ENCODE assay signal across 10 cellular contexts in the genomic region with DNA sequence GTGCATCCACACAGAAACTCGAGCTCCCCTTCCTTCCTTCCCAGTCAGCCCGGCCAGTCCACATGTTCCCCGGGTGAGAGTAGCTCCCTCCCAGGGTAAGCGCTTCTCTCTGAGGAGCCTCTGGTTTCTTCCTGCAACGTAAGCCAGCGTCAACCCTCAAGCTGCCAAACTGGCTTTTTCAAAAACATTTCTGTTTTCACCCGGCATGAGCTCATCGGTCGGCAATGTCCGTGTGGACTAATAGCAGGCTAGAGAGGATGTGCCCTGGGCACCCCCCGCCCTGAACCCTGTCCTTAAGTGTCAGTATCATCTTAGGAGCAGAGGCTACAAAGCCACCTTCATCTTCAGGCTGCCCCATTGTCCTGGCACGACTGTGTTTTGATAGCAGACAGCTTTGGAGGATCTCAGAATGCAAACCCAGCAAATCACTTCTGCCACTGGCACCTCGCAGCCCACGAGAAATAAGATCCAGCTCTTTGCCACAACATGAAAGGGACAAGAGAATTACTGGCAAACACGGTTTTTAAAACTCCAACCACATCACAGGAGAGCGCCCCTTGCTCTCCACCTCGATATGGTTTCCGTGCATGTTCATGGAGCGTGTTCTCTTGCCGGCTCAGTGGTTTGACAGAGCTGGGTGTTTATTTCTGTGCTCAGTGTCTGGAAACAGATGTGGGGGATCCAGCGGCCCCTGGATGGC. TPM values are rescaled to one million over a fixed set of nuclear protein-coding genes. Genes with fewer than 3 reads are reported as not detected.
DNase-seq lines count a peak whose midpoint lies in the region; ATAC-seq, FAIRE-seq and TF ChIP-seq lines count a peak whose summit lies in the region.
"Had no signal": no experiment of that assay in that cellular context is flagged by ENCODE, and none has a peak within 500 bp of the region (broad histone marks: within the 10 kb centered on the region; RNA-seq: fewer than 3 reads in every experiment).

No MANE protein-coding gene starts in this region.

- no peak for TF ChIP-seq EP300 in esophagus muscularis mucosa (IDR thresholded peaks at IDR 0.05)

- H3K9me3 ChIP-seq in Loucy (ENCODE audit: insufficient read depth, low read depth, low read length) (no peaks in the 10 kb centered on the region), esophagus muscularis mucosa (no peaks in the 10 kb centered on the region)

- H4K20me1 ChIP-seq in Loucy (ENCODE audit: insufficient read depth, low read length, poor library complexity, severe bottlenecking): no peaks in the 10 kb centered on the region

- no peak overlapping the region for H3K9ac ChIP-seq in Loucy (ENCODE audit: low read depth, low read length, poor library complexity, severe bottlenecking)

- intact Hi-C loops in esophagus muscularis mucosa (cut with DNase I): no loop called here

- TF ChIP-seq CTCF in Loucy (conservative IDR thresholded peaks at IDR 0.05; ENCODE audit: low read length) (no peak), esophagus muscularis mucosa (IDR thresholded peaks at IDR 0.05) (no peak)

- peak overlapping the region; percentile 10 for H3K4me3 ChIP-seq in Loucy (ENCODE audit: low read length, poor library complexity, severe bottlenecking)
- H3K4me3 ChIP-seq in esophagus muscularis mucosa: peak overlapping the region in 1 of 4 donors; percentile 3

- H3K36me3 ChIP-seq in Loucy (ENCODE audit: insufficient read depth, low read length) (no peaks in the 10 kb centered on the region), esophagus muscularis mucosa (peaks cover 0 to 8% (median 0%) of the 10 kb centered on the region in 4 donors)

- H3K9me2 ChIP-seq in Loucy (replicated peaks; ENCODE audit: low read depth, low read length): no peaks in the 10 kb centered on the region

- no peaks in the 10 kb centered on the region for H3F3A ChIP-seq in Loucy (ENCODE audit: low read depth)

- TF ChIP-seq POLR2A in esophagus muscularis mucosa (IDR thresholded peaks at IDR 0.05; ENCODE audit: low read depth): no peak

- H3K79me2 ChIP-seq in Loucy (ENCODE audit: insufficient read depth, low read length): no peaks in the 10 kb centered on the region

- FAIRE-seq in urothelium cell line (lab: Jason Lieb, UNC): no peak
- FAIRE-seq: GM18507 had no signal

- H3K4me1 ChIP-seq in Loucy (ENCODE audit: insufficient read depth, low read length, poor library complexity, severe bottlenecking): peaks cover 8% of the 10 kb centered on the region
- H3K4me1 ChIP-seq in esophagus muscularis mucosa: peaks cover 3 to 26% (median 18%) of the 10 kb centered on the region in 4 donors

- H3K27me3 ChIP-seq in Loucy (ENCODE audit: insufficient read depth, low read length, poor library complexity, severe bottlenecking): peaks cover 20% of the 10 kb centered on the region
- peaks cover 0 to 46% (median 0%) of the 10 kb centered on the region in 4 donors for H3K27me3 ChIP-seq in esophagus muscularis mucosa

- WGBS in esophagus muscularis mucosa: 36% methylated on average over 21 of the region's 21 CpGs

- H3K4me2 ChIP-seq in Loucy (ENCODE audit: low read depth, low read length, poor library complexity, severe bottlenecking): peak overlapping the region; percentile 51

- ATAC-seq in HG02852 (IDR thresholded peaks at IDR 0.05; ENCODE audit: unreplicated experiment): no peak

- DNase-seq in esophagus muscularis mucosa (ENCODE audit: extremely low spot score): no peak
- DNase-seq in mesenteric fat pad (ENCODE audit: low spot score): peak; percentile 86
- peak; percentile 67 for DNase-seq in urothelium cell line (ENCODE audit: low spot score)
- DNase-seq in NCI-H2107 (lab: John Stamatoyannopoulos, UW): no peak
- no peak for DNase-seq in retina
- DNase-seq: activated gamma-delta T cell, NCI-H1694 treated with DMSO at 0.1 percent for 48 hours had no signal

- peak overlapping the region; percentile 46 to 60 (median 52) for H3K27ac ChIP-seq in esophagus muscularis mucosa (replicated peaks in 1 of 4)

- H2AFZ ChIP-seq in Loucy (ENCODE audit: low read length): no peak overlapping the region

RNA-seq across cellular contexts. Expression of gene ALDH1A3, which starts 9.9 kb away (rescaled TPM):
- total RNA-seq in esophagus muscularis mucosa: 100 to 1,000 TPM in 1 of 4 donors, 10 to 100 TPM in 3; 36.7 to 131 (median 59.4) TPM
- total RNA-seq in mesenteric fat pad: 194 TPM

RNA-seq across cellular contexts. Expression of gene LRRK1, which starts 29.6 kb away (rescaled TPM):
- total RNA-seq in esophagus muscularis mucosa (10 to 100 TPM; 11.3 to 18.0 (median 15.4) TPM), mesenteric fat pad (23.5 TPM)

Comparison
In these comparisons a context has a peak if more than half of its experiments do, and no peak if none do; other contexts are left out.
1. DNase-seq: peak in mesenteric fat pad (single experiment) and urothelium cell line (single experiment); none in esophagus muscularis mucosa (single experiment), NCI-H2107 (single experiment) and retina (single experiment).